1 cellular context compared by ENCODE assay signal in genomic region chr19:37779139-37780035, GRCh38.
TF ChIP-seq lines count a peak whose summit lies in the region.

Gene ZNF573, minus strand, starts transcription at chr19:37779586. Its CDS starts 5,857 bp downstream, at chr19:37773729.

TF ChIP-seq in HEK293, 187 proteins besides CTCF, POLR2A, EP300 and RAD21 (continued from another document and continues in another):
- peak; percentile 36 for TF ChIP-seq ZNF391 (tag by site-specific recombination; IDR thresholded peaks at IDR 0.05; ENCODE audit: borderline replicate concordance, low read depth)
- TF ChIP-seq SCRT2 (tag by site-specific recombination; IDR thresholded peaks at IDR 0.05), result no peak
- TF ChIP-seq PRDM10 (tag by site-specific recombination; IDR thresholded peaks at IDR 0.05), result peak; percentile 83
- TF ChIP-seq ZFP3 (tag by site-specific recombination; IDR thresholded peaks at IDR 0.05; ENCODE audit: low read depth), result peak; percentile 37; the same call in 1 of the 2 replicates
- peak; percentile 72 for TF ChIP-seq KLF17 (tag by site-specific recombination; IDR thresholded peaks at IDR 0.05)
- TF ChIP-seq SP3 (tag by site-specific recombination; IDR thresholded peaks at IDR 0.05), result peak; percentile 81
- no peak for TF ChIP-seq ZNF354C (tag by site-specific recombination; IDR thresholded peaks at IDR 0.05; ENCODE audit: borderline replicate concordance, low read depth)
- no peak for TF ChIP-seq ZNF132 (tag by site-specific recombination; IDR thresholded peaks at IDR 0.05; ENCODE audit: borderline replicate concordance)
- TF ChIP-seq ZBTB10 (tag by site-specific recombination; IDR thresholded peaks at IDR 0.05), result peak; percentile 99
- TF ChIP-seq ZBTB1 (tag by site-specific recombination; IDR thresholded peaks at IDR 0.05), result no peak
- TF ChIP-seq ZNF449 (tag by site-specific recombination; IDR thresholded peaks at IDR 0.05), result peak; percentile 88
- no peak for TF ChIP-seq ZNF473 (tag by site-specific recombination; IDR thresholded peaks at IDR 0.05)
- TF ChIP-seq ZNF174 (tag by site-specific recombination; IDR thresholded peaks at IDR 0.05), result no peak
- TF ChIP-seq ZNF529 (tag by site-specific recombination; IDR thresholded peaks at IDR 0.05; ENCODE audit: insufficient replicate concordance), result no peak
- peak; percentile 67 for TF ChIP-seq ZNF366 (tag by site-specific recombination; conservative IDR thresholded peaks at IDR 0.05)
- peak; percentile 76; the same call in 1 of the 2 replicates for TF ChIP-seq ZNF416 (tag by site-specific recombination; IDR thresholded peaks at IDR 0.05)
- peak; percentile 90 for TF ChIP-seq ZNF561 (tag by site-specific recombination; IDR thresholded peaks at IDR 0.05; ENCODE audit: borderline replicate concordance)
- TF ChIP-seq TRIM28 (IDR thresholded peaks at IDR 0.05; ENCODE audit: borderline replicate concordance, low read length), result peak; percentile 42; the same call in 1 of the 2 replicates
- TF ChIP-seq ZNF768 (tag by site-specific recombination; IDR thresholded peaks at IDR 0.05), result peak; percentile 55; the same call in 1 of the 2 replicates
- no peak for TF ChIP-seq ZNF26 (tag by site-specific recombination; IDR thresholded peaks at IDR 0.05)
- no peak for TF ChIP-seq ZNF621 (tag by site-specific recombination; IDR thresholded peaks at IDR 0.05)
- peak; percentile 63 for TF ChIP-seq EGR2 (tag by site-specific recombination; IDR thresholded peaks at IDR 0.05; ENCODE audit: low read depth)
- TF ChIP-seq ZNF394 (tag by site-specific recombination; IDR thresholded peaks at IDR 0.05; ENCODE audit: borderline replicate concordance), result peak; percentile 48; the same call in 1 of the 2 replicates
- TF ChIP-seq KLF8 (tag by site-specific recombination; IDR thresholded peaks at IDR 0.05), result peak; percentile 71
- TF ChIP-seq ZNF677 (tag by site-specific recombination; IDR thresholded peaks at IDR 0.05), result no peak
- TF ChIP-seq ZNF280C (tag by site-specific recombination; IDR thresholded peaks at IDR 0.05), result peak; percentile 66; the same call in 1 of the 2 replicates
- TF ChIP-seq ZNF221 (tag by site-specific recombination; IDR thresholded peaks at IDR 0.05; ENCODE audit: borderline replicate concordance), result 0 out of 2 replicates have a peak, but pooled peaks have one; percentile 80
- peak; percentile 89 for TF ChIP-seq ZSCAN30 (tag by site-specific recombination; IDR thresholded peaks at IDR 0.05)
- TF ChIP-seq INSM2 (tag by site-specific recombination; IDR thresholded peaks at IDR 0.05), result no peak; the same call in 1 of the 2 replicates
- TF ChIP-seq ZNF654 (tag by site-specific recombination; IDR thresholded peaks at IDR 0.05; ENCODE audit: low read depth), result no peak; the same call in 1 of the 2 replicates
- TF ChIP-seq PRDM1 (tag by site-specific recombination; IDR thresholded peaks at IDR 0.05), result peak; percentile 67; the same call in 1 of the 2 replicates
- TF ChIP-seq ZNF837 (tag by site-specific recombination; IDR thresholded peaks at IDR 0.05), result no peak
- TF ChIP-seq MZF1 (tag by site-specific recombination; IDR thresholded peaks at IDR 0.05; ENCODE audit: borderline replicate concordance), result peak; percentile 98
- peak; percentile 65; the same call in 1 of the 2 replicates for TF ChIP-seq ZNF302 (tag by site-specific recombination; IDR thresholded peaks at IDR 0.05; ENCODE audit: low read depth)
- TF ChIP-seq ZNF777 (tag by site-specific recombination; IDR thresholded peaks at IDR 0.05; ENCODE audit: borderline replicate concordance), result peak; percentile 99
- TF ChIP-seq ZNF433 (tag by site-specific recombination; IDR thresholded peaks at IDR 0.05; ENCODE audit: low read depth), result 0 out of 2 replicates have a peak, but pooled peaks have one; percentile 1
- peak; percentile 98 for TF ChIP-seq ZBTB20 (tag by site-specific recombination; IDR thresholded peaks at IDR 0.05)
- TF ChIP-seq ZNF398 (tag by site-specific recombination; IDR thresholded peaks at IDR 0.05), result peak; percentile 63
- TF ChIP-seq ZSCAN18 (tag by site-specific recombination; IDR thresholded peaks at IDR 0.05), result peak; percentile 10
- no peak for TF ChIP-seq ZFP41 (tag by site-specific recombination; IDR thresholded peaks at IDR 0.05; ENCODE audit: borderline replicate concordance)
